21 cellular contexts compared by ENCODE assay signal in genomic region chr7:102085223-102085772, GRCh38.
"Had no signal": no experiment of that assay in that cellular context is flagged by ENCODE, and none has a peak within 500 bp of the region (broad histone marks: within the 10 kb centered on the region; RNA-seq: fewer than 3 reads in every experiment).

No MANE protein-coding gene starts in this region.

- H3K4me3 Mint-ChIP-seq: activated CD8-positive, alpha-beta T cell treated with anti-CD3 and anti-CD28 coated beads for 36 hours; activated T-helper 17 cell treated with anti-CD3 and anti-CD28 coated beads, Interleukin-2, amount 50 U/mL, for 72 hours; brain; naive B cell; neural progenitor cell; stimulated activated naive CD8-positive, alpha-beta T cell treated with anti-CD3 and anti-CD28 coated beads, Interleukin-15, amount 100 ng/mL, for 72 hours had no signal

- H3K27me3 Mint-ChIP-seq: activated CD8-positive, alpha-beta T cell treated with anti-CD3 and anti-CD28 coated beads for 36 hours; activated T-helper 17 cell treated with anti-CD3 and anti-CD28 coated beads, Interleukin-2, amount 50 U/mL, for 72 hours; brain; naive B cell; stimulated activated naive CD8-positive, alpha-beta T cell treated with anti-CD3 and anti-CD28 coated beads, Interleukin-15, amount 100 ng/mL, for 72 hours had no signal

- H3K4me1 Mint-ChIP-seq: activated T-helper 17 cell treated with anti-CD3 and anti-CD28 coated beads, Interleukin-2, amount 50 U/mL, for 72 hours; stimulated activated naive CD8-positive, alpha-beta T cell treated with anti-CD3 and anti-CD28 coated beads, Interleukin-15, amount 100 ng/mL, for 72 hours had no signal

- DNase-seq: activated CD4-positive, alpha-beta T cell treated with anti-CD3 and anti-CD28 coated beads for 48 hours; activated CD4-positive, CD25-positive, alpha-beta regulatory T cell; activated CD8-positive, alpha-beta T cell treated with anti-CD3 and anti-CD28 coated beads for 36 hours; activated naive CD4-positive, alpha-beta T cell treated with Interleukin-2 at 50 U/mL for 16 hours; activated T-cell treated with anti-CD3 and anti-CD28 coated beads, Interleukin-2, amount 50 U/mL, for 1 hour; anterior cingulate cortex; caudate nucleus; left ventricle myocardium inferior; mammary epithelial cell; naive B cell; right lobe of liver; small intestine; stimulated activated CD4-positive, alpha-beta T cell treated with anti-CD3 and anti-CD28 coated beads, Interleukin-15, amount 100 ng/mL, for 24 hours; stimulated activated CD4-positive, alpha-beta T cell treated with anti-CD3 and anti-CD28 coated beads, Interleukin-2, amount 100 ng/mL, for 48 hours; stimulated activated naive CD8-positive, alpha-beta T cell treated with anti-CD3 and anti-CD28 coated beads, Interleukin-15, amount 100 ng/mL, for 72 hours; transverse colon had no signal

- H3K27me3 ChIP-seq: dorsolateral prefrontal cortex, neural progenitor cell, right lobe of liver, suprapubic skin, transverse colon had no signal

- H3K27ac Mint-ChIP-seq: activated CD8-positive, alpha-beta T cell treated with anti-CD3 and anti-CD28 coated beads for 36 hours; activated T-helper 17 cell treated with anti-CD3 and anti-CD28 coated beads, Interleukin-2, amount 50 U/mL, for 72 hours; brain; neural progenitor cell; stimulated activated naive CD8-positive, alpha-beta T cell treated with anti-CD3 and anti-CD28 coated beads, Interleukin-15, amount 100 ng/mL, for 72 hours had no signal

- H3K27ac ChIP-seq: dorsolateral prefrontal cortex, left ventricle myocardium inferior, neural progenitor cell, right lobe of liver, suprapubic skin had no signal

- H3K4me3 ChIP-seq: dorsolateral prefrontal cortex, left ventricle myocardium inferior, neural progenitor cell, suprapubic skin, transverse colon had no signal

- ATAC-seq: activated CD8-positive, alpha-beta T cell treated with anti-CD3 and anti-CD28 coated beads for 36 hours; activated T-helper 17 cell treated with anti-CD3 and anti-CD28 coated beads, Interleukin-2, amount 50 U/mL, for 72 hours; right lobe of liver; stimulated activated naive CD8-positive, alpha-beta T cell treated with anti-CD3 and anti-CD28 coated beads, Interleukin-15, amount 100 ng/mL, for 72 hours had no signal

- H3K9ac ChIP-seq: neural progenitor cell had no signal

- H3K9me3 ChIP-seq: right lobe of liver had no signal

- H3K36me3 ChIP-seq: right lobe of liver, transverse colon had no signal

- H3K4me1 ChIP-seq: suprapubic skin had no signal
